Comparison of ENCODE assay signal across 8 cellular contexts in genomic region chr12:42259699-42260098, GRCh38.
"Had no signal": no experiment of that assay in that cellular context is flagged by ENCODE, and none has a peak within 500 bp of the region (broad histone marks: within the 10 kb centered on the region; RNA-seq: fewer than 3 reads in every experiment).

No MANE protein-coding gene starts in this region.

- H3K27me3 Mint-ChIP-seq: IgD-negative memory B cell had no signal

- H3K4me3 ChIP-seq: GM23338 had no signal

- DNase-seq: H9, HCEC 1CT, KG1 had no signal

- H3K27ac Mint-ChIP-seq: GM23338, H9 had no signal

- FAIRE-seq: H1, H54, HTR-8/SVneo had no signal

- H2AFZ ChIP-seq: GM23338 had no signal

- H3K4me2 ChIP-seq: GM23338 had no signal

- H3K4me3 Mint-ChIP-seq: GM23338, H9, IgD-negative memory B cell had no signal

- H3K9me3 Mint-ChIP-seq: H9, IgD-negative memory B cell had no signal

- H3K4me1 Mint-ChIP-seq: GM23338, H9 had no signal

- ATAC-seq: GM23338 had no signal
